In genomic region chr12:109730306-109731145, GRCh38 we compare ENCODE assay signal across 27 cellular contexts. TPM values are rescaled to one million over a fixed set of nuclear protein-coding genes. Genes with fewer than 3 reads are reported as not detected.
DNase-seq lines count a peak whose midpoint lies in the region; ATAC-seq and TF ChIP-seq lines count a peak whose summit lies in the region.
"Had no signal": no experiment of that assay in that cellular context is flagged by ENCODE, and none has a peak within 500 bp of the region (broad histone marks: within the 10 kb centered on the region; RNA-seq: fewer than 3 reads in every experiment).

No MANE protein-coding gene starts in this region.

- TF ChIP-seq POLR2A in suprapubic skin (IDR thresholded peaks at IDR 0.05) = no peak

- H3K36me3 ChIP-seq in mucosa of descending colon (ENCODE audit: low read depth) (no peaks in the 10 kb centered on the region), suprapubic skin (no peaks in the 10 kb centered on the region)
- H3K36me3 ChIP-seq: colonic mucosa had no signal

- no peak for ATAC-seq in activated naive CD4-positive, alpha-beta T cell treated with anti-CD3 and anti-CD28 coated beads, Interleukin-2, amount 50 U/mL, for 72 hours
- no peak for ATAC-seq in mucosa of descending colon
- ATAC-seq: activated CD8-positive, alpha-beta T cell treated with anti-CD3 and anti-CD28 coated beads, Interleukin-2, amount 10 ng/mL, durations not matched to agents 7 days and 5 days; naive thymus-derived CD4-positive, alpha-beta T cell; PC-3; stimulated activated memory B cell treated with anti-CD40 and anti-IgM and Interleukin-4, amounts not matched to agents 10 μg/mL and 1 μg/mL and 100 μg/mL, for 72 hours had no signal

- TF ChIP-seq CTCF in dorsolateral prefrontal cortex (IDR thresholded peaks at IDR 0.05 in 54 of 56, conservative IDR thresholded peaks at IDR 0.05 in 2 of 56; ENCODE audit: low read depth in 1 of 56, partially characterized antibody in 56 of 56) (no peak), mucosa of descending colon (IDR thresholded peaks at IDR 0.05) (no peak), suprapubic skin (IDR thresholded peaks at IDR 0.05) (no peak), GM13977 (IDR thresholded peaks at IDR 0.05; ENCODE audit: extremely low read depth, insufficient read depth, missing control alignments) (no peak)

- in situ Hi-C loops in GM13977 (cut with MboI; ENCODE audit: low pct_unique_long_range_greater_than_20kb, low sequenced_read_pairs, unreplicated experiment) = no loop called here

- H3K9me3 ChIP-seq in mucosa of descending colon = no peaks in the 10 kb centered on the region
- no peaks in the 10 kb centered on the region for H3K9me3 ChIP-seq in suprapubic skin
- H3K9me3 ChIP-seq: colonic mucosa, testis had no signal

- no peaks in the 10 kb centered on the region for H3K9me3 Mint-ChIP-seq in activated naive CD4-positive, alpha-beta T cell treated with anti-CD3 and anti-CD28 coated beads, Interleukin-2, amount 50 U/mL, for 72 hours
- H3K9me3 Mint-ChIP-seq: activated naive CD4-positive, alpha-beta T cell treated with anti-CD3 and anti-CD28 coated beads, Interleukin-2, amount 50 U/mL, for 24 hours; naive thymus-derived CD4-positive, alpha-beta T cell; stimulated activated memory B cell treated with anti-CD40 and anti-IgM and Interleukin-4, amounts not matched to agents 10 μg/mL and 1 μg/mL and 100 μg/mL, for 72 hours had no signal

- H3K4me1 ChIP-seq in mucosa of descending colon (ENCODE audit: low read depth) = no peaks in the 10 kb centered on the region
- H3K4me1 ChIP-seq in suprapubic skin = peaks cover 41% of the 10 kb centered on the region
- H3K4me1 ChIP-seq: colonic mucosa had no signal

- H3K4me3 ChIP-seq in dorsolateral prefrontal cortex (peak overlapping the region in 1 of 59 donors; percentile 1), mucosa of descending colon (no peak overlapping the region), suprapubic skin (no peak overlapping the region)
- H3K4me3 ChIP-seq: colonic mucosa, testis had no signal

- no peaks in the 10 kb centered on the region for H3K36me3 Mint-ChIP-seq in activated naive CD4-positive, alpha-beta T cell treated with anti-CD3 and anti-CD28 coated beads, Interleukin-2, amount 50 U/mL, for 72 hours
- H3K36me3 Mint-ChIP-seq: activated naive CD4-positive, alpha-beta T cell treated with anti-CD3 and anti-CD28 coated beads, Interleukin-2, amount 50 U/mL, for 24 hours; CD4-positive, alpha-beta memory T cell; stimulated activated memory B cell treated with anti-CD40 and anti-IgM and Interleukin-4, amounts not matched to agents 10 μg/mL and 1 μg/mL and 100 μg/mL, for 72 hours had no signal

- H3K27me3 ChIP-seq in dorsolateral prefrontal cortex (no peaks in the 10 kb centered on the region), suprapubic skin (peaks cover 8% of the 10 kb centered on the region)
- H3K27me3 ChIP-seq: colonic mucosa, testis had no signal

- peak overlapping the region in 39 of 59 donors; percentile 1 to 97 (median 89) for H3K27ac ChIP-seq in dorsolateral prefrontal cortex
- H3K27ac ChIP-seq in suprapubic skin = no peak overlapping the region
- H3K27ac ChIP-seq: colonic mucosa, epithelial cell of prostate, KMS-11, testis had no signal

- H3K27ac Mint-ChIP-seq in activated naive CD4-positive, alpha-beta T cell treated with anti-CD3 and anti-CD28 coated beads, Interleukin-2, amount 50 U/mL, for 72 hours = no peak overlapping the region
- H3K27ac Mint-ChIP-seq: activated CD8-positive, alpha-beta T cell treated with anti-CD3 and anti-CD28 coated beads, Interleukin-2, amount 10 ng/mL, durations not matched to agents 7 days and 5 days; activated naive CD4-positive, alpha-beta T cell treated with anti-CD3 and anti-CD28 coated beads, Interleukin-2, amount 50 U/mL, for 24 hours; naive thymus-derived CD4-positive, alpha-beta T cell; stimulated activated memory B cell treated with anti-CD40 and anti-IgM and Interleukin-4, amounts not matched to agents 10 μg/mL and 1 μg/mL and 100 μg/mL, for 72 hours had no signal

- DNase-seq in activated naive CD4-positive, alpha-beta T cell treated with anti-CD3 and anti-CD28 coated beads, Interleukin-2, amount 50 U/mL, for 16 hours = peak; percentile 1
- DNase-seq in activated naive CD4-positive, alpha-beta T cell treated with anti-CD3 and anti-CD28 coated beads, Interleukin-2, amount 50 U/mL, for 72 hours (ENCODE audit: low spot score in 2 of 2) = no peak
- DNase-seq in dorsolateral prefrontal cortex = peak in 8 of 10 donors; percentile 2 to 38 (median 18)
- peak in 2 of 3 donors; percentile 6 to 22 for DNase-seq in mucosa of descending colon
- DNase-seq in suprapubic skin (ENCODE audit: low spot score in 2 of 2) = peak; percentile 24
- no peak for DNase-seq in HPDE6-E6E7 (ENCODE audit: extremely low spot score)
- no peak for DNase-seq in T-helper 9 cell
- DNase-seq in GM13977 (ENCODE audit: low spot score) = no peak
- DNase-seq: activated CD4-positive, alpha-beta T cell treated with anti-CD3 and anti-CD28 coated beads for 4 hours; activated CD8-positive, alpha-beta T cell treated with anti-CD3 and anti-CD28 coated beads, Interleukin-2, amount 10 ng/mL, durations not matched to agents 7 days and 5 days; CD4-positive, alpha-beta memory T cell; colonic mucosa; effector CD8-positive, alpha-beta T cell; naive thymus-derived CD4-positive, alpha-beta T cell; NCI-H1417; NCI-H2029; NCI-H524 treated with DMSO at 0.1 percent for 48 hours; PC-3; SHP77; SW 1271; T1000; testis had no signal

- TF ChIP-seq EP300 in suprapubic skin (IDR thresholded peaks at IDR 0.05) = no peak

- intact Hi-C loops in dorsolateral prefrontal cortex (cut with DNase I) (no loop called here), mucosa of descending colon (cut with DNase I, micrococcal nuclease) (no loop called here)

- WGBS in suprapubic skin = 81% methylated on average over 14 of the region's 15 CpGs

RNA-seq across cellular contexts. Expression of gene FAM222A, which starts 16.9 kb away (rescaled TPM):
- 1 to 10 TPM in 1 of 2 donors, under 1 TPM in 1; 0.18 to 1.2 TPM for total RNA-seq in activated naive CD4-positive, alpha-beta T cell treated with anti-CD3 and anti-CD28 coated beads, Interleukin-2, amount 50 U/mL, for 72 hours
- total RNA-seq in dorsolateral prefrontal cortex = 10 to 100 TPM; 10.4 to 85.9 (median 23.1) TPM
- 1 to 10 TPM; 1.7 to 4.4 (median 3.5) TPM for total RNA-seq in mucosa of descending colon
- 1 to 10 TPM; 3.9 to 8.5 (median 6.6) TPM for total RNA-seq in suprapubic skin
- total RNA-seq: bronchial epithelial cell had no signal

Comparison
In these comparisons a context has a peak if more than half of its experiments do, and no peak if none do; other contexts are left out.
1. DNase-seq: peak in activated naive CD4-positive, alpha-beta T cell treated with anti-CD3 and anti-CD28 coated beads, Interleukin-2, amount 50 U/mL, for 16 hours (single experiment), dorsolateral prefrontal cortex (8 of 10), mucosa of descending colon (2 of 3) and suprapubic skin (2 of 2); none in activated naive CD4-positive, alpha-beta T cell treated with anti-CD3 and anti-CD28 coated beads, Interleukin-2, amount 50 U/mL, for 72 hours (0 of 2), HPDE6-E6E7 (single experiment), T-helper 9 cell (single experiment) and GM13977 (single experiment).